8 cellular contexts compared by ENCODE assay signal in the genomic region with DNA sequence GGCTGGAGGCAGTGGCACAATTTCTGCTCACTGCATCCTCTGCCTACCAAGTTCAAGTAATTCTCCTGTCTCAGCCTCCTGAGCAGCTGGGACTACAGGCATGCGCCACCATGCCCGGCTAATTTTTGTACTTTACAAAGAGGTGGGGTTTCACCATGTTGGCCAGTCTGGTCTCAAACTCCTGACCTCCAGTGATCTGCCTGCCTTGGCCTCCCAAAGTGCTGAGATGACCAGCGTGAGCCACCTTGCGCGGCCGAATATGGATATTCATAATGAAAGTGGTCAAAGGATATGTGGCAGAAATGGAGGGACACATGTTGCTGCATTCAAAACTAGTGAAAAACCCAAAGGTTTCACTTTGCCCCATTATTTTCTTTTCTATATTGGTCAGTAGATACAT. TPM values are rescaled to one million over a fixed set of nuclear protein-coding genes. Genes with fewer than 3 reads are reported as not detected.
DNase-seq lines count a peak whose midpoint lies in the region; ATAC-seq, FAIRE-seq and TF ChIP-seq lines count a peak whose summit lies in the region.
"Not testable (repeated sequence)": the region's sequence is repeated elsewhere in the genome, so short reads cannot be mapped to it uniquely, and the experiment has no call there.

No MANE protein-coding gene starts in this region.

- not testable (repeated sequence) for TF ChIP-seq CTCF in OCI-LY3 (IDR thresholded peaks at IDR 0.05; ENCODE audit: low read depth, low read length)

- not testable (repeated sequence) for H3K27ac ChIP-seq in OCI-LY3 (ENCODE audit: low read length)

- H3K27me3 Mint-ChIP-seq in stimulated activated memory B cell treated with anti-CD40 and anti-IgM and Interleukin-4, amounts not matched to agents 10 μg/mL and 1 μg/mL and 100 μg/mL, for 72 hours: not testable (repeated sequence)

- peaks cover 17% of the 10 kb centered on the region for H3K36me3 ChIP-seq in OCI-LY3 (replicated peaks; ENCODE audit: low read depth, low read length)

- FAIRE-seq in GM12892 (lab: Jason Lieb, UNC): peak; percentile 87

- not testable (repeated sequence) for H3K9me3 ChIP-seq in OCI-LY3 (ENCODE audit: insufficient read depth, low read length)

- TF ChIP-seq POLR2A in GM12892 (IDR thresholded peaks at IDR 0.05; ENCODE audit: low read depth, low read length): not testable (repeated sequence)

- H3K4me1 ChIP-seq in OCI-LY3 (ENCODE audit: low read length): peaks cover 14% of the 10 kb centered on the region

- H3K27me3 ChIP-seq in OCI-LY3 (ENCODE audit: low read depth, low read length): not testable (repeated sequence)

- H2AFZ ChIP-seq in OCI-LY3 (ENCODE audit: low read depth, low read length): not testable (repeated sequence)

- H3K9ac ChIP-seq in OCI-LY3 (ENCODE audit: low read length): not testable (repeated sequence)

- H3K36me3 Mint-ChIP-seq in stimulated activated memory B cell treated with anti-CD40 and anti-IgM and Interleukin-4, amounts not matched to agents 10 μg/mL and 1 μg/mL and 100 μg/mL, for 72 hours: peaks cover 28% of the 10 kb centered on the region

- H3K4me3 Mint-ChIP-seq in stimulated activated memory B cell treated with anti-CD40 and anti-IgM and Interleukin-4, amounts not matched to agents 10 μg/mL and 1 μg/mL and 100 μg/mL, for 72 hours: peak overlapping the region; percentile 53

- not testable (repeated sequence) for H3K9me3 Mint-ChIP-seq in stimulated activated memory B cell treated with anti-CD40 and anti-IgM and Interleukin-4, amounts not matched to agents 10 μg/mL and 1 μg/mL and 100 μg/mL, for 72 hours

- peak overlapping the region; percentile 45 for H3K4me3 ChIP-seq in OCI-LY3 (ENCODE audit: low read length)

- H3K27ac Mint-ChIP-seq in stimulated activated memory B cell treated with anti-CD40 and anti-IgM and Interleukin-4, amounts not matched to agents 10 μg/mL and 1 μg/mL and 100 μg/mL, for 72 hours: peak overlapping the region; percentile 60

- H4K20me1 ChIP-seq in OCI-LY3 (ENCODE audit: insufficient read depth, low read length): peaks cover 60% of the 10 kb centered on the region

- ATAC-seq in GM18907 (IDR thresholded peaks at IDR 0.05; ENCODE audit: unreplicated experiment): peak; percentile 84
- peak; percentile 77 for ATAC-seq in GM19463 (IDR thresholded peaks at IDR 0.05; ENCODE audit: unreplicated experiment)
- ATAC-seq in GM21619 (IDR thresholded peaks at IDR 0.05; ENCODE audit: unreplicated experiment): peak; percentile 80
- ATAC-seq in HG02885 (IDR thresholded peaks at IDR 0.05; ENCODE audit: poor library complexity, unreplicated experiment): peak; percentile 79
- peak; percentile 59 for ATAC-seq in HG03342 (IDR thresholded peaks at IDR 0.05; ENCODE audit: unreplicated experiment)
- ATAC-seq in stimulated activated memory B cell treated with anti-CD40 and anti-IgM and Interleukin-4, amounts not matched to agents 10 μg/mL and 1 μg/mL and 100 μg/mL, for 72 hours: peak; percentile 41

- H3K4me1 Mint-ChIP-seq in stimulated activated memory B cell treated with anti-CD40 and anti-IgM and Interleukin-4, amounts not matched to agents 10 μg/mL and 1 μg/mL and 100 μg/mL, for 72 hours: peaks cover 54% of the 10 kb centered on the region

- H3K4me2 ChIP-seq in OCI-LY3 (ENCODE audit: low read length): peak overlapping the region; percentile 60

- not testable (repeated sequence) for DNase-seq in GM12892 (ENCODE audit: insufficient read length)

- H3K79me2 ChIP-seq in OCI-LY3 (ENCODE audit: low read length): peaks cover 68% of the 10 kb centered on the region

RNA-seq across cellular contexts. Expression of gene ZFAND6, which starts 40.2 kb away (rescaled TPM):
- polyA plus RNA-seq in GM12892 (2012; ENCODE audit: missing spikeins): 73.6 TPM

RNA-seq across cellular contexts. Expression of gene FAH, which starts 53.1 kb away (rescaled TPM):
- polyA plus RNA-seq in GM12892 (2012; ENCODE audit: missing spikeins): 41.9 TPM
